Comparison of ENCODE assay signal across 8 cellular contexts in genomic region chr16:63461248-63461841, GRCh38.
DNase-seq lines count a peak whose midpoint lies in the region; ATAC-seq and TF ChIP-seq lines count a peak whose summit lies in the region.

No MANE protein-coding gene starts in this region.

- H3K4me1 Mint-ChIP-seq in brain = peaks cover 14% of the 10 kb centered on the region

- H3K4me3 Mint-ChIP-seq in brain = no peak overlapping the region

- H3K36me3 ChIP-seq in DND-41 (ENCODE audit: insufficient read depth, low read length) (no peaks in the 10 kb centered on the region), left lung (no peaks in the 10 kb centered on the region), ascending aorta (no peaks in the 10 kb centered on the region)

- no peak overlapping the region for H3K4me2 ChIP-seq in DND-41 (ENCODE audit: insufficient read depth, low read length)

- no peaks in the 10 kb centered on the region for H3K27me3 ChIP-seq in DND-41 (ENCODE audit: insufficient read depth, low read length, poor library complexity)
- no peaks in the 10 kb centered on the region for H3K27me3 ChIP-seq in left lung
- no peaks in the 10 kb centered on the region for H3K27me3 ChIP-seq in ascending aorta

- no peaks in the 10 kb centered on the region for H4K20me1 ChIP-seq in DND-41 (ENCODE audit: insufficient read depth, low read length)

- no peaks in the 10 kb centered on the region for H3K79me2 ChIP-seq in DND-41 (ENCODE audit: insufficient read depth, low read length)

- H3K4me1 ChIP-seq in DND-41 (ENCODE audit: insufficient read depth, low read length) (no peaks in the 10 kb centered on the region), left lung (no peaks in the 10 kb centered on the region), ascending aorta (no peaks in the 10 kb centered on the region)

- H3K4me3 ChIP-seq in DND-41 (ENCODE audit: low read depth in 1 of 2, low read length in 2 of 2) (no peak overlapping the region), left lung (no peak overlapping the region), ascending aorta (no peak overlapping the region)

- H3K27me3 Mint-ChIP-seq in brain = no peaks in the 10 kb centered on the region

- peak; percentile 27 for TF ChIP-seq CTCF in DND-41 (IDR thresholded peaks at IDR 0.05; ENCODE audit: borderline replicate concordance, extremely low read depth, low read length, poor library complexity, severe bottlenecking)
- TF ChIP-seq CTCF in brain (conservative IDR thresholded peaks at IDR 0.05) = peak; percentile 82 to 83
- no peak for TF ChIP-seq CTCF in left lung (IDR thresholded peaks at IDR 0.05)
- peak in 1 of 3 experiments; percentile 33 for TF ChIP-seq CTCF in ascending aorta (IDR thresholded peaks at IDR 0.05)

- no peak for DNase-seq in DND-41
- peak; percentile 24 for DNase-seq in NCI-H1694 (lab: John Stamatoyannopoulos, UW)
- DNase-seq in left lung = no peak
- no peak for DNase-seq in stimulated activated naive CD4-positive, alpha-beta T cell treated with Interleukin-2 at 50 U/mL for 16 hours (lab: John Stamatoyannopoulos, UW)
- DNase-seq in NCI-H187 treated with DMSO at 0.1 percent for 48 hours (lab: John Stamatoyannopoulos, UW) = no peak
- DNase-seq in ascending aorta (ENCODE audit: low spot score in 2 of 2) = no peak

- ATAC-seq in DND-41 (ENCODE audit: insufficient read depth, low read depth) (no peak), left lung (peak; percentile 65), GM18858 (IDR thresholded peaks at IDR 0.05; ENCODE audit: unreplicated experiment) (no peak)

- intact Hi-C loops in left lung (cut with DNase I) = no loop called here
- intact Hi-C loops in ascending aorta (cut with DNase I) = no loop called here

- H3K9me3 ChIP-seq in DND-41 (ENCODE audit: insufficient read depth, low read length, severe bottlenecking) (no peaks in the 10 kb centered on the region), left lung (no peaks in the 10 kb centered on the region), ascending aorta (no peaks in the 10 kb centered on the region)

- H3K27ac ChIP-seq in DND-41 (ENCODE audit: low read length) (no peak overlapping the region), left lung (no peak overlapping the region), ascending aorta (no peak overlapping the region)

- H3K9ac ChIP-seq in DND-41 (ENCODE audit: low read depth, low read length) = no peak overlapping the region

- no peak overlapping the region for H2AFZ ChIP-seq in DND-41 (ENCODE audit: low read depth, low read length)

- H3K9me3 Mint-ChIP-seq in brain = no peaks in the 10 kb centered on the region

- peak overlapping the region in 3 of 5 experiments; percentile 30 to 50 (median 34) for H3K27ac Mint-ChIP-seq in brain

- no peaks in the 10 kb centered on the region for H3K36me3 Mint-ChIP-seq in brain

Comparison
In these comparisons a context has a peak if more than half of its experiments do, and no peak if none do; other contexts are left out.
1. CTCF ChIP-seq: peak in DND-41 (single experiment) and brain (2 of 2); none in left lung (0 of 2).